25 cellular contexts compared by ENCODE assay signal in the genomic region with DNA sequence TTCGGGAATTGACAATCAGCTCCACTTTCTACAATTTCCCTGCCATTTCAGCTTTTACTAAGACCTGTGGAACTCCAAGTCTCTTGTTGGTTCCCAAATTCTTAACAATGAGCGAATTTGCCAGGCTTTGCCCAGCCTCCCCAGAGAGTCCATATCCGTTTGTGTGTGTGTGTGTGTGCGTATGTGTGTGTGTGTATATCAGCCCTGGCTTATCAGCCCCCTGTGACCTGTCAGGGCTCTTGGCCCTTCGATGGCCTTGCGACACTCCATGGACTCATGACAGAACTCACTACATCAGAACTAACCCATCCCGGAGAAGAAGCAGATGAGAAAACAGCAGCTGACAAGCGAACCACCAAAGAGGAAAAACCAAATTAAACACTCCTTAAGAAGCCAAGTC.
A peak's percentile ranks its signal among the peaks of the same experiment; 100 is the strongest.
DNase-seq lines count a peak whose midpoint lies in the region; ATAC-seq lines count a peak whose summit lies in the region.
"Had no signal": no experiment of that assay in that cellular context is flagged by ENCODE, and none has a peak within 500 bp of the region (broad histone marks: within the 10 kb centered on the region; RNA-seq: fewer than 3 reads in every experiment).

No MANE protein-coding gene starts in this region.

- no peak for DNase-seq in activated naive CD4-positive, alpha-beta T cell treated with anti-CD3 and anti-CD28 coated beads, Interleukin-2, amount 10 ng/mL, durations not matched to agents 7 days and 5 days
- no peak for DNase-seq in activated naive CD4-positive, alpha-beta T cell (lab: John Stamatoyannopoulos, UW)
- DNase-seq in islet precursor cell: peak; percentile 47
- DNase-seq in SIG-M5 (lab: John Stamatoyannopoulos, UW): no peak
- DNase-seq in activated T-helper 2 cell treated with anti-CD3 and anti-CD28 coated beads, Interferon-gamma antibody, Interleukin-2, Interleukin-4, amounts not matched to agents 10 μg/mL and 5 μg/mL and 100 μg/mL, durations not matched to agents 14 hours and 24 hours and 36 hours (ENCODE audit: low spot score): no peak
- DNase-seq: activated CD4-positive, alpha-beta T cell treated with anti-CD3 and anti-CD28 coated beads, Interleukin-2, amount 10 ng/mL, durations not matched to agents 24 days and 14 days; activated CD8-positive, alpha-beta memory T cell treated with anti-CD3 and anti-CD28 coated beads, Interleukin-2, amount 10 ng/mL, durations not matched to agents 7 days and 5 days; activated naive CD4-positive, alpha-beta T cell treated with anti-CD3 and anti-CD28 coated beads, Interleukin-2, amount 50 U/mL, for 16 hours; activated T-cell treated with anti-CD3 and anti-CD28 coated beads, Interleukin-2, amount 50 U/mL, for 72 hours; amniotic stem cell; colonic mucosa; effector memory CD4-positive, alpha-beta T cell; erythroblast; Kasumi-1; lower lobe of right lung; NCI-H1436 treated with DMSO at 0.1 percent for 48 hours; NCI-H510A treated with DMSO at 0.1 percent for 48 hours; PC-3; stimulated activated CD4-positive, alpha-beta T cell treated with anti-CD3 and anti-CD28 coated beads, Interleukin-15, amount 100 ng/mL, for 24 hours; stimulated activated naive CD4-positive, alpha-beta T cell treated with Interleukin-2 at 50 U/mL for 16 hours had no signal

- H3K36me3 Mint-ChIP-seq in activated naive CD4-positive, alpha-beta T cell treated with anti-CD3 and anti-CD28 coated beads, Interleukin-2, amount 10 ng/mL, durations not matched to agents 7 days and 5 days: peaks cover 1% of the 10 kb centered on the region
- no peaks in the 10 kb centered on the region for H3K36me3 Mint-ChIP-seq in activated T-helper 17 cell treated with anti-CD3 and anti-CD28 coated beads, Interleukin-2, amount 50 U/mL, for 72 hours (ENCODE audit: low read depth)
- no peaks in the 10 kb centered on the region for H3K36me3 Mint-ChIP-seq in stimulated activated memory B cell treated with anti-CD40 and anti-IgM and Interleukin-4, amounts not matched to agents 10 μg/mL and 1 μg/mL and 100 μg/mL, for 72 hours
- peaks cover 2% of the 10 kb centered on the region for H3K36me3 Mint-ChIP-seq in activated T-helper 2 cell treated with anti-CD3 and anti-CD28 coated beads, Interferon-gamma antibody, Interleukin-2, Interleukin-4, amounts not matched to agents 10 μg/mL and 5 μg/mL and 100 μg/mL, durations not matched to agents 14 hours and 24 hours and 36 hours (ENCODE audit: low read depth)
- H3K36me3 Mint-ChIP-seq: activated CD8-positive, alpha-beta memory T cell treated with anti-CD3 and anti-CD28 coated beads, Interleukin-2, amount 10 ng/mL, durations not matched to agents 7 days and 5 days had no signal

- no peaks in the 10 kb centered on the region for H3K9me3 Mint-ChIP-seq in activated naive CD4-positive, alpha-beta T cell treated with anti-CD3 and anti-CD28 coated beads, Interleukin-2, amount 10 ng/mL, durations not matched to agents 7 days and 5 days
- H3K9me3 Mint-ChIP-seq in activated T-helper 17 cell treated with anti-CD3 and anti-CD28 coated beads, Interleukin-2, amount 50 U/mL, for 72 hours: no peaks in the 10 kb centered on the region
- no peaks in the 10 kb centered on the region for H3K9me3 Mint-ChIP-seq in stimulated activated memory B cell treated with anti-CD40 and anti-IgM and Interleukin-4, amounts not matched to agents 10 μg/mL and 1 μg/mL and 100 μg/mL, for 72 hours
- no peaks in the 10 kb centered on the region for H3K9me3 Mint-ChIP-seq in activated T-helper 2 cell treated with anti-CD3 and anti-CD28 coated beads, Interferon-gamma antibody, Interleukin-2, Interleukin-4, amounts not matched to agents 10 μg/mL and 5 μg/mL and 100 μg/mL, durations not matched to agents 14 hours and 24 hours and 36 hours
- H3K9me3 Mint-ChIP-seq: activated T-cell treated with anti-CD3 and anti-CD28 coated beads, Interleukin-2, amount 50 U/mL, for 72 hours had no signal

- CTCF ChIA-PET in activated naive CD4-positive, alpha-beta T cell treated with anti-CD3 and anti-CD28 coated beads, Interleukin-2, amount 10 ng/mL, durations not matched to agents 7 days and 5 days (lab: Charles Lee): no interaction called here

- H3K27ac Mint-ChIP-seq in activated naive CD4-positive, alpha-beta T cell treated with anti-CD3 and anti-CD28 coated beads, Interleukin-2, amount 10 ng/mL, durations not matched to agents 7 days and 5 days: peak overlapping the region; percentile 19
- H3K27ac Mint-ChIP-seq in activated T-helper 17 cell treated with anti-CD3 and anti-CD28 coated beads, Interleukin-2, amount 50 U/mL, for 72 hours: no peak overlapping the region
- H3K27ac Mint-ChIP-seq in stimulated activated memory B cell treated with anti-CD40 and anti-IgM and Interleukin-4, amounts not matched to agents 10 μg/mL and 1 μg/mL and 100 μg/mL, for 72 hours: peak overlapping the region; percentile 97
- no peak overlapping the region for H3K27ac Mint-ChIP-seq in activated T-helper 2 cell treated with anti-CD3 and anti-CD28 coated beads, Interferon-gamma antibody, Interleukin-2, Interleukin-4, amounts not matched to agents 10 μg/mL and 5 μg/mL and 100 μg/mL, durations not matched to agents 14 hours and 24 hours and 36 hours
- H3K27ac Mint-ChIP-seq: activated CD4-positive, alpha-beta T cell treated with anti-CD3 and anti-CD28 coated beads, Interleukin-2, amount 10 ng/mL, durations not matched to agents 24 days and 14 days; activated CD8-positive, alpha-beta memory T cell treated with anti-CD3 and anti-CD28 coated beads, Interleukin-2, amount 10 ng/mL, durations not matched to agents 7 days and 5 days; activated T-cell treated with anti-CD3 and anti-CD28 coated beads, Interleukin-2, amount 50 U/mL, for 72 hours had no signal

- H3K27me3 Mint-ChIP-seq in activated naive CD4-positive, alpha-beta T cell treated with anti-CD3 and anti-CD28 coated beads, Interleukin-2, amount 10 ng/mL, durations not matched to agents 7 days and 5 days: peaks cover 10% of the 10 kb centered on the region
- H3K27me3 Mint-ChIP-seq in activated T-helper 17 cell treated with anti-CD3 and anti-CD28 coated beads, Interleukin-2, amount 50 U/mL, for 72 hours: no peaks in the 10 kb centered on the region
- no peaks in the 10 kb centered on the region for H3K27me3 Mint-ChIP-seq in stimulated activated memory B cell treated with anti-CD40 and anti-IgM and Interleukin-4, amounts not matched to agents 10 μg/mL and 1 μg/mL and 100 μg/mL, for 72 hours
- H3K27me3 Mint-ChIP-seq in activated T-helper 2 cell treated with anti-CD3 and anti-CD28 coated beads, Interferon-gamma antibody, Interleukin-2, Interleukin-4, amounts not matched to agents 10 μg/mL and 5 μg/mL and 100 μg/mL, durations not matched to agents 14 hours and 24 hours and 36 hours (ENCODE audit: low read depth): peaks cover 3% of the 10 kb centered on the region

- ATAC-seq in activated T-helper 17 cell treated with anti-CD3 and anti-CD28 coated beads, Interleukin-2, amount 50 U/mL, for 72 hours (replicated peaks): no peak
- ATAC-seq in stimulated activated memory B cell treated with anti-CD40 and anti-IgM and Interleukin-4, amounts not matched to agents 10 μg/mL and 1 μg/mL and 100 μg/mL, for 72 hours: no peak
- ATAC-seq in GM19463 (IDR thresholded peaks at IDR 0.05; ENCODE audit: unreplicated experiment): no peak
- ATAC-seq: activated CD8-positive, alpha-beta memory T cell treated with anti-CD3 and anti-CD28 coated beads, Interleukin-2, amount 10 ng/mL, durations not matched to agents 7 days and 5 days; activated T-cell treated with anti-CD3 and anti-CD28 coated beads, Interleukin-2, amount 50 U/mL, for 72 hours; HCT116; lower lobe of right lung; PC-3; sciatic nerve had no signal

- intact Hi-C loops in activated T-helper 2 cell treated with anti-CD3 and anti-CD28 coated beads, Interferon-gamma antibody, Interleukin-2, Interleukin-4, amounts not matched to agents 10 μg/mL and 5 μg/mL and 100 μg/mL, durations not matched to agents 14 hours and 24 hours and 36 hours (cut with micrococcal nuclease): loop anchor here (5.0 kb wide), 1 partner anchor 91 kb away; no protein-coding TSS in a partner anchor

- H3K4me3 Mint-ChIP-seq in activated naive CD4-positive, alpha-beta T cell treated with anti-CD3 and anti-CD28 coated beads, Interleukin-2, amount 10 ng/mL, durations not matched to agents 7 days and 5 days: no peak overlapping the region
- peak overlapping the region; percentile 35 for H3K4me3 Mint-ChIP-seq in activated T-helper 17 cell treated with anti-CD3 and anti-CD28 coated beads, Interleukin-2, amount 50 U/mL, for 72 hours
- H3K4me3 Mint-ChIP-seq in stimulated activated memory B cell treated with anti-CD40 and anti-IgM and Interleukin-4, amounts not matched to agents 10 μg/mL and 1 μg/mL and 100 μg/mL, for 72 hours: no peak overlapping the region
- no peak overlapping the region for H3K4me3 Mint-ChIP-seq in activated T-helper 2 cell treated with anti-CD3 and anti-CD28 coated beads, Interferon-gamma antibody, Interleukin-2, Interleukin-4, amounts not matched to agents 10 μg/mL and 5 μg/mL and 100 μg/mL, durations not matched to agents 14 hours and 24 hours and 36 hours (ENCODE audit: low read depth)
- H3K4me3 Mint-ChIP-seq: activated CD4-positive, alpha-beta T cell treated with anti-CD3 and anti-CD28 coated beads, Interleukin-2, amount 10 ng/mL, durations not matched to agents 24 days and 14 days; activated CD8-positive, alpha-beta memory T cell treated with anti-CD3 and anti-CD28 coated beads, Interleukin-2, amount 10 ng/mL, durations not matched to agents 7 days and 5 days; activated T-cell treated with anti-CD3 and anti-CD28 coated beads, Interleukin-2, amount 50 U/mL, for 72 hours had no signal

- peaks cover 21% of the 10 kb centered on the region for H3K4me1 Mint-ChIP-seq in activated naive CD4-positive, alpha-beta T cell treated with anti-CD3 and anti-CD28 coated beads, Interleukin-2, amount 10 ng/mL, durations not matched to agents 7 days and 5 days
- peaks cover 27% of the 10 kb centered on the region for H3K4me1 Mint-ChIP-seq in activated T-helper 17 cell treated with anti-CD3 and anti-CD28 coated beads, Interleukin-2, amount 50 U/mL, for 72 hours
- peaks cover 61% of the 10 kb centered on the region for H3K4me1 Mint-ChIP-seq in stimulated activated memory B cell treated with anti-CD40 and anti-IgM and Interleukin-4, amounts not matched to agents 10 μg/mL and 1 μg/mL and 100 μg/mL, for 72 hours
- peaks cover 54% of the 10 kb centered on the region for H3K4me1 Mint-ChIP-seq in activated T-helper 2 cell treated with anti-CD3 and anti-CD28 coated beads, Interferon-gamma antibody, Interleukin-2, Interleukin-4, amounts not matched to agents 10 μg/mL and 5 μg/mL and 100 μg/mL, durations not matched to agents 14 hours and 24 hours and 36 hours (ENCODE audit: low read depth)

Comparison
In these comparisons a context has a peak if more than half of its experiments do, and no peak if none do; other contexts are left out.
1. H3K27ac Mint-ChIP-seq: peak in activated naive CD4-positive, alpha-beta T cell treated with anti-CD3 and anti-CD28 coated beads, Interleukin-2, amount 10 ng/mL, durations not matched to agents 7 days and 5 days (single experiment) and stimulated activated memory B cell treated with anti-CD40 and anti-IgM and Interleukin-4, amounts not matched to agents 10 μg/mL and 1 μg/mL and 100 μg/mL, for 72 hours (single experiment); none in activated T-helper 17 cell treated with anti-CD3 and anti-CD28 coated beads, Interleukin-2, amount 50 U/mL, for 72 hours (single experiment) and activated T-helper 2 cell treated with anti-CD3 and anti-CD28 coated beads, Interferon-gamma antibody, Interleukin-2, Interleukin-4, amounts not matched to agents 10 μg/mL and 5 μg/mL and 100 μg/mL, durations not matched to agents 14 hours and 24 hours and 36 hours (single experiment).